ENCODE assay signal across 31 cellular contexts in the genomic region with DNA sequence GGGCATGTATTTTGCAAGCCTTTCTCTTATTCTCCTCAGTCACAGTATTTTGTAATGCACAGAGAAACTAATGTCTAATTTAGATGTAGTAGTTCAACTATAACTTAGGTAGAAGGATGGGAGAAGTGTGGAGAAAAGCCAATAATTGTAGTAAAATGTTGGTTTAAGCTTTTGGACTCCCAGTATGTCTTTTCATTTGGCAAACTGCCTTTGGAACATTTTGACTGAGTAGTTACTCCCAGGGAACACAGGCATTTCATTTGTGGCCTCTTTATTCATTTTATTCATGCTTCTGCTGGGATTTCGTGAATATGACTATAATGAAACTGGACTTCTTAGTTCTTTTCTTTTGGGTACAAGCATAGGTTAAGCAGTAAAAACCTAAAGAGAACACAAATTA.
"Had no signal": no experiment of that assay in that cellular context is flagged by ENCODE, and none has a peak within 500 bp of the region (broad histone marks: within the 10 kb centered on the region; RNA-seq: fewer than 3 reads in every experiment).

No MANE protein-coding gene starts in this region.

- H3K27ac ChIP-seq: body of pancreas, heart right ventricle, left lung, lower lobe of right lung, ovary, psoas muscle, stomach, tibial nerve, WERI-Rb-1 had no signal

- H3K9me3 ChIP-seq: body of pancreas, lower lobe of right lung, mucosa of descending colon, ovary, psoas muscle had no signal

- DNase-seq: activated CD4-positive, alpha-beta memory T cell treated with anti-CD3 and anti-CD28 coated beads for 36 hours; activated CD4-positive, alpha-beta T cell treated with anti-CD3 and anti-CD28 coated beads for 48 hours; activated CD8-positive, alpha-beta memory T cell treated with anti-CD3 and anti-CD28 coated beads, Interleukin-2, amount 50 U/mL, for 48 hours; activated gamma-delta T cell; activated naive CD4-positive, alpha-beta T cell treated with anti-CD3 and anti-CD28 coated beads, Interleukin-2, amount 10 ng/mL, durations not matched to agents 7 days and 5 days; activated naive CD8-positive, alpha-beta T cell treated with anti-CD3 and anti-CD28 coated beads, Interleukin-2, amount 10 ng/mL, durations not matched to agents 7 days and 5 days; activated T-cell treated with anti-CD3 and anti-CD28 coated beads, Interleukin-2, amount 50 U/mL, for 24 hours; amniotic stem cell; body of pancreas; cerebellar nuclear complex; cortex of kidney; effector memory CD8-positive, alpha-beta T cell; erythroblast; foreskin melanocyte; heart right ventricle; left lung; lower lobe of right lung; mucosa of descending colon; ovary; psoas muscle; stimulated activated CD4-positive, alpha-beta T cell treated with anti-CD3 and anti-CD28 coated beads, Interleukin-1b, Interleukin-23, amount 100 ng/mL, for 48 hours; stimulated activated CD4-positive, alpha-beta T cell treated with anti-CD3 and anti-CD28 coated beads, Interleukin-4, amount 100 ng/mL, for 4 hours; stimulated activated CD8-positive, alpha-beta memory T cell treated with anti-CD3 and anti-CD28 coated beads, Interleukin-4, amount 100 ng/mL, for 48 hours; stomach; T-helper 17 cell; T1000; WERI-Rb-1 had no signal

- H3K4me3 ChIP-seq: body of pancreas, heart right ventricle, left lung, lower lobe of right lung, mucosa of descending colon, ovary, psoas muscle, smooth muscle cell, stomach, tibial nerve had no signal

- H3K4me1 ChIP-seq: body of pancreas, heart right ventricle, left lung, lower lobe of right lung, tibial nerve had no signal

- ATAC-seq: activated CD4-positive, CD25-positive, alpha-beta regulatory T cell treated with anti-CD3 and anti-CD28 coated beads, Interleukin-2, amount 50 U/mL, for 24 hours; body of pancreas; effector memory CD8-positive, alpha-beta T cell; heart right ventricle; left lung; lower lobe of right lung; mucosa of descending colon; psoas muscle; stimulated activated memory B cell treated with anti-CD40 and anti-IgM and Interleukin-4, amounts not matched to agents 10 μg/mL and 1 μg/mL and 100 μg/mL, for 72 hours; T-helper 17 cell had no signal

- H3K36me3 ChIP-seq: lower lobe of right lung, ovary, WERI-Rb-1 had no signal

- H3K4me2 ChIP-seq: smooth muscle cell had no signal
